13 cellular contexts compared by ENCODE assay signal in genomic region chrX:110026099-110026844, GRCh38. TPM values are rescaled to one million over a fixed set of nuclear protein-coding genes. Genes with fewer than 3 reads are reported as not detected.
DNase-seq lines count a peak whose midpoint lies in the region; ATAC-seq and TF ChIP-seq lines count a peak whose summit lies in the region.
"Had no signal": no experiment of that assay in that cellular context is flagged by ENCODE, and none has a peak within 500 bp of the region (broad histone marks: within the 10 kb centered on the region; RNA-seq: fewer than 3 reads in every experiment).

No MANE protein-coding gene starts in this region.

- TF ChIP-seq EP300 in esophagus muscularis mucosa (IDR thresholded peaks at IDR 0.05), result no peak

- no peaks in the 10 kb centered on the region for H3K27me3 Mint-ChIP-seq in activated CD4-positive, alpha-beta memory T cell treated with anti-CD3 and anti-CD28 coated beads, Interleukin-2, amount 10 ng/mL, durations not matched to agents 7 days and 5 days
- H3K27me3 Mint-ChIP-seq: activated naive CD4-positive, alpha-beta T cell treated with anti-CD3 and anti-CD28 coated beads, Interleukin-2, amount 10 ng/mL, durations not matched to agents 7 days and 5 days had no signal

- H3K36me3 ChIP-seq in RWPE2 (ENCODE audit: low read depth) (no peaks in the 10 kb centered on the region), psoas muscle (ENCODE audit: insufficient read depth in 1 of 2, low read depth in 1 of 2) (no peaks in the 10 kb centered on the region), esophagus muscularis mucosa (no peaks in the 10 kb centered on the region), right lobe of liver (no peaks in the 10 kb centered on the region)

- H3K27ac ChIP-seq in RWPE2 (ENCODE audit: poor library complexity, severe bottlenecking) (peak overlapping the region; percentile 50), foreskin keratinocyte (peak overlapping the region; percentile 86), psoas muscle (peak overlapping the region; percentile 30), esophagus muscularis mucosa (replicated peaks in 1 of 4) (no peak overlapping the region), right lobe of liver (no peak overlapping the region)
- H3K27ac ChIP-seq: C4-2B had no signal

- CTCF ChIA-PET in activated CD4-positive, alpha-beta memory T cell treated with anti-CD3 and anti-CD28 coated beads, Interleukin-2, amount 10 ng/mL, durations not matched to agents 7 days and 5 days (lab: Charles Lee), result interaction anchor here (0.8 kb wide), 1 partner anchor 120 kb away, joined by 3 read pairs; no protein-coding TSS in a partner anchor

- H3K4me3 Mint-ChIP-seq in activated CD4-positive, alpha-beta memory T cell treated with anti-CD3 and anti-CD28 coated beads, Interleukin-2, amount 10 ng/mL, durations not matched to agents 7 days and 5 days, result no peak overlapping the region
- H3K4me3 Mint-ChIP-seq: activated naive CD4-positive, alpha-beta T cell treated with anti-CD3 and anti-CD28 coated beads, Interleukin-2, amount 10 ng/mL, durations not matched to agents 7 days and 5 days; immature natural killer cell had no signal

- 51 to 71% (median 53%) methylated on average over 9 of the region's 9 CpGs for WGBS in psoas muscle, 3 donors
- WGBS in esophagus muscularis mucosa, result 72% methylated on average over 9 of the region's 9 CpGs
- 69% methylated on average over 9 of the region's 9 CpGs for WGBS in right lobe of liver (ENCODE audit: insufficient coverage, low coverage, low lambda C conversion rate, missing lambda C conversion rate)

- no peaks in the 10 kb centered on the region for H3K27me3 ChIP-seq in RWPE2 (ENCODE audit: insufficient read depth, poor library complexity, severe bottlenecking)
- H3K27me3 ChIP-seq in foreskin keratinocyte, result no peaks in the 10 kb centered on the region
- H3K27me3 ChIP-seq in psoas muscle (ENCODE audit: insufficient read depth in 3 of 3, low read length in 2 of 3), result no peaks in the 10 kb centered on the region
- no peaks in the 10 kb centered on the region for H3K27me3 ChIP-seq in esophagus muscularis mucosa
- H3K27me3 ChIP-seq in right lobe of liver, result no peaks in the 10 kb centered on the region

- POLR2A ChIA-PET in activated CD4-positive, alpha-beta memory T cell treated with anti-CD3 and anti-CD28 coated beads, Interleukin-2, amount 10 ng/mL, durations not matched to agents 7 days and 5 days (lab: Charles Lee), result interaction anchor here (0.5 to 1.0 kb wide), 2 partner anchors 18 to 24 kb away, joined by 4 read pairs; partner anchors contain the start of gene TMEM164

- no peak for TF ChIP-seq CTCF in RWPE2 (IDR thresholded peaks at IDR 0.05; ENCODE audit: poor library complexity, severe bottlenecking)
- peak; percentile 9 for TF ChIP-seq CTCF in foreskin keratinocyte (conservative IDR thresholded peaks at IDR 0.05)
- TF ChIP-seq CTCF in psoas muscle (IDR thresholded peaks at IDR 0.05), result no peak
- TF ChIP-seq CTCF in esophagus muscularis mucosa (IDR thresholded peaks at IDR 0.05), result no peak
- no peak for TF ChIP-seq CTCF in right lobe of liver (IDR thresholded peaks at IDR 0.05)

- no peaks in the 10 kb centered on the region for H3K9me3 Mint-ChIP-seq in activated CD4-positive, alpha-beta memory T cell treated with anti-CD3 and anti-CD28 coated beads, Interleukin-2, amount 10 ng/mL, durations not matched to agents 7 days and 5 days
- H3K9me3 Mint-ChIP-seq: activated naive CD4-positive, alpha-beta T cell treated with anti-CD3 and anti-CD28 coated beads, Interleukin-2, amount 10 ng/mL, durations not matched to agents 7 days and 5 days; immature natural killer cell had no signal

- H3K4me1 Mint-ChIP-seq in activated CD4-positive, alpha-beta memory T cell treated with anti-CD3 and anti-CD28 coated beads, Interleukin-2, amount 10 ng/mL, durations not matched to agents 7 days and 5 days, result no peaks in the 10 kb centered on the region

- DNase-seq in GM03348 (ENCODE audit: low spot score) (peak; percentile 7), RWPE2 (ENCODE audit: low spot score) (no peak), foreskin keratinocyte (peak; percentile 59 to 70), psoas muscle (no peak), iPS-NIHi7 (ENCODE audit: extremely low spot score) (no peak), esophagus muscularis mucosa (ENCODE audit: extremely low spot score) (no peak), right lobe of liver (no peak)
- no peak for DNase-seq in activated CD4-positive, alpha-beta memory T cell treated with anti-CD3 and anti-CD28 coated beads, Interleukin-2, amount 10 ng/mL, durations not matched to agents 7 days and 5 days
- DNase-seq: activated naive CD4-positive, alpha-beta T cell treated with anti-CD3 and anti-CD28 coated beads, Interleukin-2, amount 10 ng/mL, durations not matched to agents 7 days and 5 days; immature natural killer cell; posterior cingulate gyrus; RPMI8226 had no signal

- no peak overlapping the region for H3K27ac Mint-ChIP-seq in activated CD4-positive, alpha-beta memory T cell treated with anti-CD3 and anti-CD28 coated beads, Interleukin-2, amount 10 ng/mL, durations not matched to agents 7 days and 5 days
- H3K27ac Mint-ChIP-seq: activated naive CD4-positive, alpha-beta T cell treated with anti-CD3 and anti-CD28 coated beads, Interleukin-2, amount 10 ng/mL, durations not matched to agents 7 days and 5 days had no signal

- no peaks in the 10 kb centered on the region for H3K9me3 ChIP-seq in RWPE2 (ENCODE audit: severe bottlenecking)
- H3K9me3 ChIP-seq in psoas muscle, result no peaks in the 10 kb centered on the region
- no peaks in the 10 kb centered on the region for H3K9me3 ChIP-seq in esophagus muscularis mucosa
- H3K9me3 ChIP-seq in right lobe of liver, result no peaks in the 10 kb centered on the region

- H3K4me1 ChIP-seq in RWPE2 (ENCODE audit: insufficient read depth, poor library complexity, severe bottlenecking) (peaks cover 16% of the 10 kb centered on the region), foreskin keratinocyte (peaks cover 13% of the 10 kb centered on the region), psoas muscle (peaks cover 9% of the 10 kb centered on the region), esophagus muscularis mucosa (peaks cover 4 to 11% (median 5%) of the 10 kb centered on the region in 4 donors), right lobe of liver (no peaks in the 10 kb centered on the region)

- ATAC-seq in RWPE2 (ENCODE audit: low read depth) (peak; percentile 95), foreskin keratinocyte (peak; percentile 98), psoas muscle (peak in 3 of 4 donors; percentile 23 to 40 (median 37)), right lobe of liver (no peak)

- TF ChIP-seq POLR2A in esophagus muscularis mucosa (IDR thresholded peaks at IDR 0.05; ENCODE audit: low read depth) (no peak), right lobe of liver (IDR thresholded peaks at IDR 0.05) (no peak)

- no peak overlapping the region for H3K4me3 ChIP-seq in RWPE2 (ENCODE audit: severe bottlenecking)
- no peak overlapping the region for H3K4me3 ChIP-seq in psoas muscle
- no peak overlapping the region for H3K4me3 ChIP-seq in esophagus muscularis mucosa
- H3K4me3 ChIP-seq in right lobe of liver, result no peak overlapping the region

- H3K36me3 Mint-ChIP-seq in activated CD4-positive, alpha-beta memory T cell treated with anti-CD3 and anti-CD28 coated beads, Interleukin-2, amount 10 ng/mL, durations not matched to agents 7 days and 5 days (ENCODE audit: low read depth), result peaks cover 9% of the 10 kb centered on the region
- H3K36me3 Mint-ChIP-seq: immature natural killer cell had no signal

- intact Hi-C loops in psoas muscle (cut with DNase I), result loop anchor here in 1 of 2 donors (10.0 kb wide), 1 partner anchor 119 kb away; no protein-coding TSS in a partner anchor
- intact Hi-C loops in esophagus muscularis mucosa (cut with DNase I), result no loop called here
- intact Hi-C loops in right lobe of liver (cut with DNase I), result no loop called here

RNA-seq across cellular contexts. Expression of gene TMEM164, which starts 23.4 kb away (rescaled TPM):
- total RNA-seq in foreskin keratinocyte (18.2 and 18.6 TPM in 2 replicates), psoas muscle (10 to 100 TPM; 27.0 to 42.4 (median 38.4) TPM), esophagus muscularis mucosa (10 to 100 TPM in 3 of 4 donors, 1 to 10 TPM in 1; 8.2 to 13.4 (median 11.1) TPM), right lobe of liver (1 to 10 TPM; 1.3 to 7.9 (median 2.8) TPM)
- polyA plus RNA-seq in foreskin keratinocyte (6.2 and 8.8 TPM in 2 replicates), psoas muscle (10 to 100 TPM; 14.5 to 31.7 (median 23.1) TPM)
- total RNA-seq in activated CD4-positive, alpha-beta memory T cell treated with anti-CD3 and anti-CD28 coated beads, Interleukin-2, amount 10 ng/mL, durations not matched to agents 7 days and 5 days, result 10 to 100 TPM; 18.7 to 24.1 TPM

Comparison
In these comparisons a context has a peak if more than half of its experiments do, and no peak if none do; other contexts are left out.
1. DNase-seq: peak in GM03348 (single experiment) and foreskin keratinocyte (2 of 2); none in RWPE2 (single experiment), psoas muscle (0 of 2), activated CD4-positive, alpha-beta memory T cell treated with anti-CD3 and anti-CD28 coated beads, Interleukin-2, amount 10 ng/mL, durations not matched to agents 7 days and 5 days (single experiment), iPS-NIHi7 (single experiment), esophagus muscularis mucosa (single experiment) and right lobe of liver (0 of 3).
2. ATAC-seq: peak in RWPE2 (single experiment), foreskin keratinocyte (single experiment) and psoas muscle (3 of 4); none in right lobe of liver (0 of 4).
3. H3K27ac ChIP-seq: peak in RWPE2 (single experiment), foreskin keratinocyte (single experiment) and psoas muscle (single experiment); none in esophagus muscularis mucosa (0 of 4) and right lobe of liver (0 of 3).